ENCODE assay signal across 1 cellular context in the genomic region with DNA sequence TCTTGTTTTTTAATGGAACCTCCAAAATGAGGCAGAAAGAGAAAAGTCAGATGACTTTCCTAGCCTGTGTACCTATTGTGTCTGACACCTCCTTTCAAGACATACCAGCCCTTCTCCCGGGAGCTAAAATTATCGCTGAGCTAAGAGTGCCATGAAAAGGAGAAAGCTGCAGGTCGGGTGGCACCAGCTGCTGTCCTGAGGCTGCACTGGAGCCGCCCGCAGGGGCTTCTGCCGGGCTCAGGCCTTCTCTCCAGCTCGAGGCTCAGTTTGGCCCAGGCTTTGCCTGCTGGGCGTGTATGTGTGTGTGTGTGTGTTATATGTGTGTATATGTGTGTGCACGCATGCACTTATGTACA.
TF ChIP-seq lines count a peak whose summit lies in the region.

No MANE protein-coding gene starts in this region.

TF ChIP-seq in H1, 55 proteins besides CTCF, POLR2A, EP300 and RAD21:
- TF ChIP-seq, protein P1, sequence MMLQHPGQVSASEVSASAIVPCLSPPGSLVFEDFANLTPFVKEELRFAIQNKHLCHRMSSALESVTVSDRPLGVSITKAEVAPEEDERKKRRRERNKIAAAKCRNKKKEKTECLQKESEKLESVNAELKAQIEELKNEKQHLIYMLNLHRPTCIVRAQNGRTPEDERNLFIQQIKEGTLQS (IDR thresholded peaks at IDR 0.05; ENCODE audit: insufficient read depth, low read depth, low read length): no peak
- TF ChIP-seq RNF2 (IDR thresholded peaks at IDR 0.05; ENCODE audit: borderline replicate concordance, low read depth, low read length, missing control alignments, poor library complexity, severe bottlenecking): no peak
- TF ChIP-seq CBX8 (IDR thresholded peaks at IDR 0.05; ENCODE audit: borderline replicate concordance, low read depth, low read length): no peak
- TF ChIP-seq CBX5 (IDR thresholded peaks at IDR 0.05; ENCODE audit: low read depth, low read length): no peak
- TF ChIP-seq, protein P2, sequence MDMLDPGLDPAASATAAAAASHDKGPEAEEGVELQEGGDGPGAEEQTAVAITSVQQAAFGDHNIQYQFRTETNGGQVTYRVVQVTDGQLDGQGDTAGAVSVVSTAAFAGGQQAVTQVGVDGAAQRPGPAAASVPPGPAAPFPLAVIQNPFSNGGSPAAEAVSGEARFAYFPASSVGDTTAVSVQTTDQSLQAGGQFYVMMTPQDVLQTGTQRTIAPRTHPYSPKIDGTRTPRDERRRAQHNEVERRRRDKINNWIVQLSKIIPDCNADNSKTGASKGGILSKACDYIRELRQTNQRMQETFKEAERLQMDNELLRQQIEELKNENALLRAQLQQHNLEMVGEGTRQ (IDR thresholded peaks at IDR 0.05; ENCODE audit: low read length): no peak
- no peak for TF ChIP-seq ASH2L (IDR thresholded peaks at IDR 0.05; ENCODE audit: low read length)
- TF ChIP-seq FOSL1 (IDR thresholded peaks at IDR 0.05; ENCODE audit: insufficient read depth, low read depth, low read length): no peak
- TF ChIP-seq CREB1 (IDR thresholded peaks at IDR 0.05): no peak
- TF ChIP-seq HDAC2 (IDR thresholded peaks at IDR 0.05; ENCODE audit: borderline replicate concordance in 1 of 2, low read depth in 2 of 2, low read length in 2 of 2): no peak
- TF ChIP-seq KDM1A (IDR thresholded peaks at IDR 0.05; ENCODE audit: borderline replicate concordance, low read length): no peak
- TF ChIP-seq, protein P3, sequence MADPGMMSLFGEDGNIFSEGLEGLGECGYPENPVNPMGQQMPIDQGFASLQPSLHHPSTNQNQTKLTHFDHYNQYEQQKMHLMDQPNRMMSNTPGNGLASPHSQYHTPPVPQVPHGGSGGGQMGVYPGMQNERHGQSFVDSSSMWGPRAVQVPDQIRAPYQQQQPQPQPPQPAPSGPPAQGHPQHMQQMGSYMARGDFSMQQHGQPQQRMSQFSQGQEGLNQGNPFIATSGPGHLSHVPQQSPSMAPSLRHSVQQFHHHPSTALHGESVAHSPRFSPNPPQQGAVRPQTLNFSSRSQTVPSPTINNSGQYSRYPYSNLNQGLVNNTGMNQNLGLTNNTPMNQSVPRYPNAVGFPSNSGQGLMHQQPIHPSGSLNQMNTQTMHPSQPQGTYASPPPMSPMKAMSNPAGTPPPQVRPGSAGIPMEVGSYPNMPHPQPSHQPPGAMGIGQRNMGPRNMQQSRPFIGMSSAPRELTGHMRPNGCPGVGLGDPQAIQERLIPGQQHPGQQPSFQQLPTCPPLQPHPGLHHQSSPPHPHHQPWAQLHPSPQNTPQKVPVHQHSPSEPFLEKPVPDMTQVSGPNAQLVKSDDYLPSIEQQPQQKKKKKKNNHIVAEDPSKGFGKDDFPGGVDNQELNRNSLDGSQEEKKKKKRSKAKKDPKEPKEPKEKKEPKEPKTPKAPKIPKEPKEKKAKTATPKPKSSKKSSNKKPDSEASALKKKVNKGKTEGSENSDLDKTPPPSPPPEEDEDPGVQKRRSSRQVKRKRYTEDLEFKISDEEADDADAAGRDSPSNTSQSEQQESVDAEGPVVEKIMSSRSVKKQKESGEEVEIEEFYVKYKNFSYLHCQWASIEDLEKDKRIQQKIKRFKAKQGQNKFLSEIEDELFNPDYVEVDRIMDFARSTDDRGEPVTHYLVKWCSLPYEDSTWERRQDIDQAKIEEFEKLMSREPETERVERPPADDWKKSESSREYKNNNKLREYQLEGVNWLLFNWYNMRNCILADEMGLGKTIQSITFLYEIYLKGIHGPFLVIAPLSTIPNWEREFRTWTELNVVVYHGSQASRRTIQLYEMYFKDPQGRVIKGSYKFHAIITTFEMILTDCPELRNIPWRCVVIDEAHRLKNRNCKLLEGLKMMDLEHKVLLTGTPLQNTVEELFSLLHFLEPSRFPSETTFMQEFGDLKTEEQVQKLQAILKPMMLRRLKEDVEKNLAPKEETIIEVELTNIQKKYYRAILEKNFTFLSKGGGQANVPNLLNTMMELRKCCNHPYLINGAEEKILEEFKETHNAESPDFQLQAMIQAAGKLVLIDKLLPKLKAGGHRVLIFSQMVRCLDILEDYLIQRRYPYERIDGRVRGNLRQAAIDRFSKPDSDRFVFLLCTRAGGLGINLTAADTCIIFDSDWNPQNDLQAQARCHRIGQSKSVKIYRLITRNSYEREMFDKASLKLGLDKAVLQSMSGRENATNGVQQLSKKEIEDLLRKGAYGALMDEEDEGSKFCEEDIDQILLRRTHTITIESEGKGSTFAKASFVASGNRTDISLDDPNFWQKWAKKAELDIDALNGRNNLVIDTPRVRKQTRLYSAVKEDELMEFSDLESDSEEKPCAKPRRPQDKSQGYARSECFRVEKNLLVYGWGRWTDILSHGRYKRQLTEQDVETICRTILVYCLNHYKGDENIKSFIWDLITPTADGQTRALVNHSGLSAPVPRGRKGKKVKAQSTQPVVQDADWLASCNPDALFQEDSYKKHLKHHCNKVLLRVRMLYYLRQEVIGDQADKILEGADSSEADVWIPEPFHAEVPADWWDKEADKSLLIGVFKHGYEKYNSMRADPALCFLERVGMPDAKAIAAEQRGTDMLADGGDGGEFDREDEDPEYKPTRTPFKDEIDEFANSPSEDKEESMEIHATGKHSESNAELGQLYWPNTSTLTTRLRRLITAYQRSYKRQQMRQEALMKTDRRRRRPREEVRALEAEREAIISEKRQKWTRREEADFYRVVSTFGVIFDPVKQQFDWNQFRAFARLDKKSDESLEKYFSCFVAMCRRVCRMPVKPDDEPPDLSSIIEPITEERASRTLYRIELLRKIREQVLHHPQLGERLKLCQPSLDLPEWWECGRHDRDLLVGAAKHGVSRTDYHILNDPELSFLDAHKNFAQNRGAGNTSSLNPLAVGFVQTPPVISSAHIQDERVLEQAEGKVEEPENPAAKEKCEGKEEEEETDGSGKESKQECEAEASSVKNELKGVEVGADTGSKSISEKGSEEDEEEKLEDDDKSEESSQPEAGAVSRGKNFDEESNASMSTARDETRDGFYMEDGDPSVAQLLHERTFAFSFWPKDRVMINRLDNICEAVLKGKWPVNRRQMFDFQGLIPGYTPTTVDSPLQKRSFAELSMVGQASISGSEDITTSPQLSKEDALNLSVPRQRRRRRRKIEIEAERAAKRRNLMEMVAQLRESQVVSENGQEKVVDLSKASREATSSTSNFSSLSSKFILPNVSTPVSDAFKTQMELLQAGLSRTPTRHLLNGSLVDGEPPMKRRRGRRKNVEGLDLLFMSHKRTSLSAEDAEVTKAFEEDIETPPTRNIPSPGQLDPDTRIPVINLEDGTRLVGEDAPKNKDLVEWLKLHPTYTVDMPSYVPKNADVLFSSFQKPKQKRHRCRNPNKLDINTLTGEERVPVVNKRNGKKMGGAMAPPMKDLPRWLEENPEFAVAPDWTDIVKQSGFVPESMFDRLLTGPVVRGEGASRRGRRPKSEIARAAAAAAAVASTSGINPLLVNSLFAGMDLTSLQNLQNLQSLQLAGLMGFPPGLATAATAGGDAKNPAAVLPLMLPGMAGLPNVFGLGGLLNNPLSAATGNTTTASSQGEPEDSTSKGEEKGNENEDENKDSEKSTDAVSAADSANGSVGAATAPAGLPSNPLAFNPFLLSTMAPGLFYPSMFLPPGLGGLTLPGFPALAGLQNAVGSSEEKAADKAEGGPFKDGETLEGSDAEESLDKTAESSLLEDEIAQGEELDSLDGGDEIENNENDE (IDR thresholded peaks at IDR 0.05; ENCODE audit: insufficient replicate concordance, low read length): no peak
- TF ChIP-seq GABPA (IDR thresholded peaks at IDR 0.05; ENCODE audit: borderline replicate concordance, insufficient read depth, low read length): no peak
- no peak for TF ChIP-seq SP2 (IDR thresholded peaks at IDR 0.05; ENCODE audit: low read length)
- no peak for TF ChIP-seq JUND (IDR thresholded peaks at IDR 0.05; ENCODE audit: low read length)
- no peak for TF ChIP-seq BRCA1 (IDR thresholded peaks at IDR 0.05; ENCODE audit: low read depth, low read length)
- no peak for TF ChIP-seq BCL11A (IDR thresholded peaks at IDR 0.05; ENCODE audit: low read depth in 2 of 2, low read length in 2 of 2)
- TF ChIP-seq SRF (IDR thresholded peaks at IDR 0.05; ENCODE audit: low read depth, low read length): no peak
- TF ChIP-seq TCF12 (IDR thresholded peaks at IDR 0.05; ENCODE audit: low read depth, low read length): no peak
- TF ChIP-seq MAFK (IDR thresholded peaks at IDR 0.05; ENCODE audit: low read depth, low read length): no peak
- no peak for TF ChIP-seq POU5F1 (IDR thresholded peaks at IDR 0.05; ENCODE audit: low read depth, low read length)
